ENCODE assay signal across 8 cellular contexts in the genomic region with DNA sequence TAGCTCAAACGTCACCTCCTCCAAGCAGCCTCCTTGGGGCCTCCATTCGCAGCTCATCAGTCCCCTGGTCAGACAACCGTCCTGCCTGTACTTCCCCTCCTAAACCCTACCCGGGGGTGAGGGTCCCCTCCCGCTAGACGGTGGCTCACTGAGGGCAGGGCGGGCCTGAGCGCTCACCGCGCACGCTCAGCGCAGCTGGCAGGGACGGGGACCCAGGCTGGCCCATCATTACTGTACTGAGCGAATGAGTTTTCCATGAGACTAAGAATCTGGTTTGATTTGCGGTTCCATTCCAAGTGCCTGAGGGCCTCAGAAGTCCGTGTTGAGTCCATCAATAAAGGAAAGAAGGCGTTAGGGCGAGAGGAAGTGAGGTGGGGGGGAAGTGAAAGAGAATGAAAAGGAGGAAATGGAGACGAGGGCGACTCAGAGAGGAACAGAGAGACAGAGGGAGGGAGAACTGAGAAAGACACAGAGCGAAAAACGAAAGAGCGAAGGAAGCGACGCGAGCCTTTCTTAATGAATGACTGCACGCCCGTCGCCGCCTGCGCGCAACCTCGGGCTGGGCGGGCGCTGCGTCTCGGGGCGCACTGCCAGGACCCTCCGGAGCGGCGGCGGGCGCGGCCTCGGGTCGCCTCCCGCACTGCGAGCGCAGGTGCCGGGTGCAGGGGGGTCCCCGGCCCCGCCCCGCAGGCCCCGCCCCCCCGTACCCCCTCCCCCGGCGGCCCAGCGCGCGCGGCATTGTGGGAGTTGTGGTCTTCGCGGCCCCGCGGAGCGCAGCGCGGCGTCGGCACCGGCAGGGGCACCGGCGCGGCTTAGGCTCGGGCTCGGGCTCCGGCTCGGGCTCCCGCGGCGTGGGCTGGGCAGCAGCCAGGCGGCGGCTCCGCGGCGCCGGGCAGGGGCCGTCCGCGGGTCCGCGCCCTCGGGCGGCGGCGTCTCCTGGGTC.
A peak's percentile ranks its signal among the peaks of the same experiment; 100 is the strongest.
DNase-seq lines count a peak whose midpoint lies in the region; ATAC-seq lines count a peak whose summit lies in the region.

A gene with protein sequence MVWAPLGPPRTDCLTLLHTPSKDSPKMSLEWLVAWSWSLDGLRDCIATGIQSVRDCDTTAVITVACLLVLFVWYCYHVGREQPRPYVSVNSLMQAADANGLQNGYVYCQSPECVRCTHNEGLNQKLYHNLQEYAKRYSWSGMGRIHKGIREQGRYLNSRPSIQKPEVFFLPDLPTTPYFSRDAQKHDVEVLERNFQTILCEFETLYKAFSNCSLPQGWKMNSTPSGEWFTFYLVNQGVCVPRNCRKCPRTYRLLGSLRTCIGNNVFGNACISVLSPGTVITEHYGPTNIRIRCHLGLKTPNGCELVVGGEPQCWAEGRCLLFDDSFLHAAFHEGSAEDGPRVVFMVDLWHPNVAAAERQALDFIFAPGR (plus strand): TSS at position 746 of the 943 bp plus-strand sequence. CDS start 4,356 bp downstream, outside the sequence.

- DNase-seq in NK-92 treated with Interleukin-12 subunit alpha and Interleukin-12 subunit beta, amount 100 ng/mL, for 24 hours (lab: John Stamatoyannopoulos, UW) = peak; percentile 60
- DNase-seq in NK-92 (lab: John Stamatoyannopoulos, UW; ENCODE audit: unreplicated experiment) (no peak), NCI-H2196 treated with DMSO at 0.1 percent for 48 hours (lab: John Stamatoyannopoulos, UW; ENCODE audit: unreplicated experiment) (peak; percentile 44), caudate nucleus (lab: John Stamatoyannopoulos, UW) (peak in 49 of 61 donors; percentile 29 to 85 (median 59)), kidney tubule cell (ENCODE audit: low spot score) (peak; percentile 81)
- DNase-seq in activated CD4-positive, CD25-positive, alpha-beta regulatory T cell (lab: John Stamatoyannopoulos, UW) = peak; percentile 63 to 82 (median 70)
- peak; percentile 47 to 60 for DNase-seq in stimulated activated CD4-positive, alpha-beta T cell treated with anti-CD3 and anti-CD28 coated beads, Interleukin-15, amount 100 ng/mL, for 48 hours (ENCODE audit: low read depth in 2 of 2)

- peak within 1 kb of the TSS; percentile 89 for H3K27ac ChIP-seq in caudate nucleus (ENCODE audit: low read depth, low read length)

- ATAC-seq in HG02981 (IDR thresholded peaks at IDR 0.05; ENCODE audit: unreplicated experiment) = peak; percentile 75
